11 cellular contexts compared by ENCODE assay signal in genomic region chrX:24478516-24478915, GRCh38. TPM values are rescaled to one million over a fixed set of nuclear protein-coding genes. Genes with fewer than 3 reads are reported as not detected.
DNase-seq lines count a peak whose midpoint lies in the region; ATAC-seq and TF ChIP-seq lines count a peak whose summit lies in the region.
"Had no signal": no experiment of that assay in that cellular context is flagged by ENCODE, and none has a peak within 500 bp of the region (broad histone marks: within the 10 kb centered on the region; RNA-seq: fewer than 3 reads in every experiment).

No MANE protein-coding gene starts in this region.

- H3K27me3 ChIP-seq in OCI-LY3 (ENCODE audit: low read depth, low read length), result no peaks in the 10 kb centered on the region

- peak overlapping the region; percentile 97 for H3K27ac Mint-ChIP-seq in activated CD8-positive, alpha-beta memory T cell treated with anti-CD3 and anti-CD28 coated beads, Interleukin-2, amount 10 ng/mL, durations not matched to agents 7 days and 5 days
- peak overlapping the region; percentile 77 for H3K27ac Mint-ChIP-seq in dendritic cell treated with granulocyte-macrophage colony-stimulating factor and Interleukin-4, amounts not matched to agents 40 ng/mL and 50 ng/mL, for 4 days
- H3K27ac Mint-ChIP-seq in stimulated activated naive B cell treated with anti-CD40 and anti-IgM and Interleukin-4, amounts not matched to agents 10 μg/mL and 1 μg/mL and 100 μg/mL, for 72 hours, result peak overlapping the region; percentile 95
- no peak overlapping the region for H3K27ac Mint-ChIP-seq in HFFc6

- TF ChIP-seq CTCF in OCI-LY3 (IDR thresholded peaks at IDR 0.05; ENCODE audit: low read depth, low read length) (no peak), HFFc6 (IDR thresholded peaks at IDR 0.05) (no peak)

- no peak overlapping the region for H3K4me3 ChIP-seq in OCI-LY3 (ENCODE audit: low read length)

- no peaks in the 10 kb centered on the region for H3K27me3 Mint-ChIP-seq in activated CD8-positive, alpha-beta memory T cell treated with anti-CD3 and anti-CD28 coated beads, Interleukin-2, amount 10 ng/mL, durations not matched to agents 7 days and 5 days
- H3K27me3 Mint-ChIP-seq in dendritic cell treated with granulocyte-macrophage colony-stimulating factor and Interleukin-4, amounts not matched to agents 40 ng/mL and 50 ng/mL, for 4 days, result no peaks in the 10 kb centered on the region
- H3K27me3 Mint-ChIP-seq in stimulated activated naive B cell treated with anti-CD40 and anti-IgM and Interleukin-4, amounts not matched to agents 10 μg/mL and 1 μg/mL and 100 μg/mL, for 72 hours, result no peaks in the 10 kb centered on the region
- H3K27me3 Mint-ChIP-seq in HFFc6 (ENCODE audit: insufficient read depth), result peaks cover 4% of the 10 kb centered on the region; the same call in 1 of the 2 replicates

- intact Hi-C loops in dendritic cell treated with granulocyte-macrophage colony-stimulating factor and Interleukin-4, amounts not matched to agents 40 ng/mL and 50 ng/mL, for 4 days (cut with micrococcal nuclease), result no loop called here

- H3K4me1 Mint-ChIP-seq in activated CD8-positive, alpha-beta memory T cell treated with anti-CD3 and anti-CD28 coated beads, Interleukin-2, amount 10 ng/mL, durations not matched to agents 7 days and 5 days, result peaks cover 67% of the 10 kb centered on the region
- H3K4me1 Mint-ChIP-seq in dendritic cell treated with granulocyte-macrophage colony-stimulating factor and Interleukin-4, amounts not matched to agents 40 ng/mL and 50 ng/mL, for 4 days (ENCODE audit: low read depth), result peaks cover 27% of the 10 kb centered on the region
- peaks cover 14 to 34% of the 10 kb centered on the region in 2 donors for H3K4me1 Mint-ChIP-seq in stimulated activated naive B cell treated with anti-CD40 and anti-IgM and Interleukin-4, amounts not matched to agents 10 μg/mL and 1 μg/mL and 100 μg/mL, for 72 hours
- H3K4me1 Mint-ChIP-seq in HFFc6 (ENCODE audit: low read depth), result no peaks in the 10 kb centered on the region

- peaks cover 20% of the 10 kb centered on the region for H3K4me1 ChIP-seq in OCI-LY3 (ENCODE audit: low read length)

- H3K79me2 ChIP-seq in OCI-LY3 (ENCODE audit: low read length), result peaks cover 50% of the 10 kb centered on the region

- H2AFZ ChIP-seq in OCI-LY3 (ENCODE audit: low read depth, low read length), result no peak overlapping the region

- H3K9me3 ChIP-seq in OCI-LY3 (ENCODE audit: insufficient read depth, low read length), result no peaks in the 10 kb centered on the region

- no peak for DNase-seq in activated CD8-positive, alpha-beta memory T cell treated with anti-CD3 and anti-CD28 coated beads, Interleukin-2, amount 10 ng/mL, durations not matched to agents 7 days and 5 days
- DNase-seq in activated CD8-positive, alpha-beta memory T cell treated with anti-CD3 and anti-CD28 coated beads for 24 hours, result no peak
- no peak for DNase-seq in stimulated activated naive B cell treated with anti-CD40 and anti-IgM and Interleukin-4, amounts not matched to agents 10 μg/mL and 1 μg/mL and 100 μg/mL, for 72 hours
- no peak for DNase-seq in NCI-H345 (lab: John Stamatoyannopoulos, UW)
- DNase-seq in EL, result no peak
- DNase-seq in HFFc6, result no peak
- DNase-seq: ACHN, DMS 273 treated with DMSO at 0.1 percent for 48 hours, SIG-M5 had no signal

- 0 out of 2 replicates have a peak overlapping the region, but pooled peaks have one; percentile 80 for H3K27ac ChIP-seq in OCI-LY3 (ENCODE audit: low read length)

- no peak for ATAC-seq in activated CD8-positive, alpha-beta memory T cell treated with anti-CD3 and anti-CD28 coated beads, Interleukin-2, amount 10 ng/mL, durations not matched to agents 7 days and 5 days
- ATAC-seq in stimulated activated naive B cell treated with anti-CD40 and anti-IgM and Interleukin-4, amounts not matched to agents 10 μg/mL and 1 μg/mL and 100 μg/mL, for 72 hours (replicated peaks), result no peak

- H3K4me2 ChIP-seq in OCI-LY3 (ENCODE audit: low read length), result peak overlapping the region; percentile 84

- no peaks in the 10 kb centered on the region for H3K36me3 ChIP-seq in OCI-LY3 (replicated peaks; ENCODE audit: low read depth, low read length)

- H3K9ac ChIP-seq in OCI-LY3 (ENCODE audit: low read length), result no peak overlapping the region

- H3K9me3 Mint-ChIP-seq in activated CD8-positive, alpha-beta memory T cell treated with anti-CD3 and anti-CD28 coated beads, Interleukin-2, amount 10 ng/mL, durations not matched to agents 7 days and 5 days (ENCODE audit: low read depth), result no peaks in the 10 kb centered on the region
- H3K9me3 Mint-ChIP-seq in dendritic cell treated with granulocyte-macrophage colony-stimulating factor and Interleukin-4, amounts not matched to agents 40 ng/mL and 50 ng/mL, for 4 days, result peaks cover 8% of the 10 kb centered on the region
- no peaks in the 10 kb centered on the region for H3K9me3 Mint-ChIP-seq in stimulated activated naive B cell treated with anti-CD40 and anti-IgM and Interleukin-4, amounts not matched to agents 10 μg/mL and 1 μg/mL and 100 μg/mL, for 72 hours
- H3K9me3 Mint-ChIP-seq in HFFc6, result no peaks in the 10 kb centered on the region

- peaks cover 14% of the 10 kb centered on the region for H3K36me3 Mint-ChIP-seq in activated CD8-positive, alpha-beta memory T cell treated with anti-CD3 and anti-CD28 coated beads, Interleukin-2, amount 10 ng/mL, durations not matched to agents 7 days and 5 days
- peaks cover 5% of the 10 kb centered on the region for H3K36me3 Mint-ChIP-seq in dendritic cell treated with granulocyte-macrophage colony-stimulating factor and Interleukin-4, amounts not matched to agents 40 ng/mL and 50 ng/mL, for 4 days (ENCODE audit: low read depth)
- no peaks in the 10 kb centered on the region for H3K36me3 Mint-ChIP-seq in stimulated activated naive B cell treated with anti-CD40 and anti-IgM and Interleukin-4, amounts not matched to agents 10 μg/mL and 1 μg/mL and 100 μg/mL, for 72 hours
- H3K36me3 Mint-ChIP-seq in HFFc6 (ENCODE audit: low read depth), result no peaks in the 10 kb centered on the region

- H4K20me1 ChIP-seq in OCI-LY3 (ENCODE audit: insufficient read depth, low read length), result no peaks in the 10 kb centered on the region

- peak overlapping the region; percentile 72 for H3K4me3 Mint-ChIP-seq in activated CD8-positive, alpha-beta memory T cell treated with anti-CD3 and anti-CD28 coated beads, Interleukin-2, amount 10 ng/mL, durations not matched to agents 7 days and 5 days
- no peak overlapping the region for H3K4me3 Mint-ChIP-seq in dendritic cell treated with granulocyte-macrophage colony-stimulating factor and Interleukin-4, amounts not matched to agents 40 ng/mL and 50 ng/mL, for 4 days
- peak overlapping the region; percentile 65 to 81 for H3K4me3 Mint-ChIP-seq in stimulated activated naive B cell treated with anti-CD40 and anti-IgM and Interleukin-4, amounts not matched to agents 10 μg/mL and 1 μg/mL and 100 μg/mL, for 72 hours
- no peak overlapping the region for H3K4me3 Mint-ChIP-seq in HFFc6

- CTCF ChIA-PET in activated CD8-positive, alpha-beta memory T cell treated with anti-CD3 and anti-CD28 coated beads, Interleukin-2, amount 10 ng/mL, durations not matched to agents 7 days and 5 days (lab: Charles Lee), result interaction anchor here (0.5 to 1.0 kb wide), 2 partner anchors 19 to 81 kb away, joined by 3 read pairs; no protein-coding TSS in a partner anchor

RNA-seq across cellular contexts. Expression of gene PDK3, which starts 13.4 kb away (rescaled TPM):
- total RNA-seq in activated CD8-positive, alpha-beta memory T cell treated with anti-CD3 and anti-CD28 coated beads, Interleukin-2, amount 10 ng/mL, durations not matched to agents 7 days and 5 days, result 10 to 100 TPM; 21.2 to 22.6 TPM
- total RNA-seq in HFFc6 (2021; fragmentation: NEBNext Ultra II Directional; extraction: Animal tissue kit (Norgen Biotek cat#: 25700)), result 1 to 10 TPM in 1 of 6 experiments, under 1 TPM in 4, not detected in 1; 0.09 to 1.2 (median 0.12) TPM

Comparison
In these comparisons a context has a peak if more than half of its experiments do, and no peak if none do; other contexts are left out.
1. H3K4me3 Mint-ChIP-seq: peak in activated CD8-positive, alpha-beta memory T cell treated with anti-CD3 and anti-CD28 coated beads, Interleukin-2, amount 10 ng/mL, durations not matched to agents 7 days and 5 days (single experiment) and stimulated activated naive B cell treated with anti-CD40 and anti-IgM and Interleukin-4, amounts not matched to agents 10 μg/mL and 1 μg/mL and 100 μg/mL, for 72 hours (2 of 2); none in dendritic cell treated with granulocyte-macrophage colony-stimulating factor and Interleukin-4, amounts not matched to agents 40 ng/mL and 50 ng/mL, for 4 days (single experiment) and HFFc6 (single experiment).
2. RNA of gene PDK3, which starts 13.4 kb away (total RNA-seq): 21.2 to 22.6 TPM in activated CD8-positive, alpha-beta memory T cell treated with anti-CD3 and anti-CD28 coated beads, Interleukin-2, amount 10 ng/mL, durations not matched to agents 7 days and 5 days; 0.09 to 1.2 TPM in HFFc6; every median in the first group is over 10 times any median in the second.